1 cellular context compared by ENCODE assay signal in the genomic region with DNA sequence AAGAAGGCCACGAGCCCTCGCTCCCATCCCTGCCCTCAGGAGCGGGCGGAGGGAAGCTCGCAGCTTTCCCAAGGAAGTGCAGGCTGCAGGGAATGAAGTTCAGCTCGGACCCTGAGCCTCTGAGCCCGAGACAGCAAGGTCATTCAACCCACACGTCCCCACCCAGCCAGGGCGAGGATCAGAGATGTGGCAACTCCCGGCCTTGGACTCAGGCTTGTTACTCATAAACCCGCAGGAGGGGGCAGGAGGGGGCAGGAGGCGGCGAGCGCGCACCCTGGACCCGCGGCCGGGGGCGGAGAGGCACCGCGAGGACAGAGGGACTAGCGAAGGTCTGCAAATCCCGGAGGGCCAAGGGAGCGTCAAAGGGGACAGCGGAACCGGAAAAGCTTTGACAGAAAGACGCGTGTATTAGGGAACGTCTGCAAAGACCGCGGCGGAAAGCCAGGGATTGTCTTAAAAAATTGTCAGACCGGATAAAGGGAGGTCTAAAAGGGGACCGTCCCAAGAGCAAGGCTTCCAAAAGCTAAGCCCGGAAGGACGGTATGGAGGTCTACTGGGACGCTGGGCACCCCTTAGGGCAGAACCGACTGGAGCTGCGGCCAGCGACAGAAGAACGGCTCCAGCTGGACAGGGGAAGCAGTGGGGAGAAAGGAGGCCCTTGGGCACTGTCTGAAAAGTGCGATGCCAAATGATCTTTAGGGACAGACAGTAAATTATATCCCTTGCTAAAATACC.
TF ChIP-seq lines count a peak whose summit lies in the region.

No MANE protein-coding gene starts in this region.

TF ChIP-seq in HepG2, 621 proteins besides CTCF, POLR2A, EP300 and RAD21 (continued from another document and continues in another):
- TF ChIP-seq, protein P1, sequence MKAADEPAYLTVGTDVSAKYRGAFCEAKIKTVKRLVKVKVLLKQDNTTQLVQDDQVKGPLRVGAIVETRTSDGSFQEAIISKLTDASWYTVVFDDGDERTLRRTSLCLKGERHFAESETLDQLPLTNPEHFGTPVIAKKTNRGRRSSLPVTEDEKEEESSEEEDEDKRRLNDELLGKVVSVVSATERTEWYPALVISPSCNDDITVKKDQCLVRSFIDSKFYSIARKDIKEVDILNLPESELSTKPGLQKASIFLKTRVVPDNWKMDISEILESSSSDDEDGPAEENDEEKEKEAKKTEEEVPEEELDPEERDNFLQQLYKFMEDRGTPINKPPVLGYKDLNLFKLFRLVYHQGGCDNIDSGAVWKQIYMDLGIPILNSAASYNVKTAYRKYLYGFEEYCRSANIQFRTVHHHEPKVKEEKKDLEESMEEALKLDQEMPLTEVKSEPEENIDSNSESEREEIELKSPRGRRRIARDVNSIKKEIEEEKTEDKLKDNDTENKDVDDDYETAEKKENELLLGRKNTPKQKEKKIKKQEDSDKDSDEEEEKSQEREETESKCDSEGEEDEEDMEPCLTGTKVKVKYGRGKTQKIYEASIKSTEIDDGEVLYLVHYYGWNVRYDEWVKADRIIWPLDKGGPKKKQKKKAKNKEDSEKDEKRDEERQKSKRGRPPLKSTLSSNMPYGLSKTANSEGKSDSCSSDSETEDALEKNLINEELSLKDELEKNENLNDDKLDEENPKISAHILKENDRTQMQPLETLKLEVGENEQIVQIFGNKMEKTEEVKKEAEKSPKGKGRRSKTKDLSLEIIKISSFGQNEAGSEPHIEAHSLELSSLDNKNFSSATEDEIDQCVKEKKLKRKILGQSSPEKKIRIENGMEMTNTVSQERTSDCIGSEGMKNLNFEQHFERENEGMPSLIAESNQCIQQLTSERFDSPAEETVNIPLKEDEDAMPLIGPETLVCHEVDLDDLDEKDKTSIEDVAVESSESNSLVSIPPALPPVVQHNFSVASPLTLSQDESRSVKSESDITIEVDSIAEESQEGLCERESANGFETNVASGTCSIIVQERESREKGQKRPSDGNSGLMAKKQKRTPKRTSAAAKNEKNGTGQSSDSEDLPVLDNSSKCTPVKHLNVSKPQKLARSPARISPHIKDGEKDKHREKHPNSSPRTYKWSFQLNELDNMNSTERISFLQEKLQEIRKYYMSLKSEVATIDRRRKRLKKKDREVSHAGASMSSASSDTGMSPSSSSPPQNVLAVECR (CRISPR knock-in tag; IDR thresholded peaks at IDR 0.05; ENCODE audit: borderline replicate concordance) = peak; percentile 79
- TF ChIP-seq NR1H2 (CRISPR knock-in tag; IDR thresholded peaks at IDR 0.05; ENCODE audit: borderline replicate concordance, low read depth) = peak; percentile 98; the same call in 1 of the 2 replicates
- peak; percentile 93 for TF ChIP-seq HMG20B (CRISPR knock-in tag; conservative IDR thresholded peaks at IDR 0.05)
- TF ChIP-seq TP53 (CRISPR knock-in tag; conservative IDR thresholded peaks at IDR 0.05) = peak; percentile 43; the same call in 1 of the 2 replicates
- TF ChIP-seq POGZ (CRISPR knock-in tag; IDR thresholded peaks at IDR 0.05) = peak; percentile 99
- TF ChIP-seq ZNF335 (CRISPR knock-in tag; IDR thresholded peaks at IDR 0.05) = peak; percentile 94
- TF ChIP-seq, protein P2, sequence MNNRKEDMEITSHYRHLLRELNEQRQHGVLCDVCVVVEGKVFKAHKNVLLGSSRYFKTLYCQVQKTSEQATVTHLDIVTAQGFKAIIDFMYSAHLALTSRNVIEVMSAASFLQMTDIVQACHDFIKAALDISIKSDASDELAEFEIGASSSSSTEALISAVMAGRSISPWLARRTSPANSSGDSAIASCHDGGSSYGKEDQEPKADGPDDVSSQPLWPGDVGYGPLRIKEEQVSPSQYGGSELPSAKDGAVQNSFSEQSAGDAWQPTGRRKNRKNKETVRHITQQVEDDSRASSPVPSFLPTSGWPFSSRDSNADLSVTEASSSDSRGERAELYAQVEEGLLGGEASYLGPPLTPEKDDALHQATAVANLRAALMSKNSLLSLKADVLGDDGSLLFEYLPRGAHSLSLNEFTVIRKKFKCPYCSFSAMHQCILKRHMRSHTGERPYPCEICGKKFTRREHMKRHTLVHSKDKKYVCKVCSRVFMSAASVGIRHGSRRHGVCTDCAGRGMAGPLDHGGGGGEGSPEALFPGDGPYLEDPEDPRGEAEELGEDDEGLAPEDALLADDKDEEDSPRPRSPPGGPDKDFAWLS (CRISPR knock-in tag; IDR thresholded peaks at IDR 0.05; ENCODE audit: borderline replicate concordance) = peak; percentile 94
- peak; percentile 97 for TF ChIP-seq ZNF784 (CRISPR knock-in tag; IDR thresholded peaks at IDR 0.05; ENCODE audit: borderline replicate concordance)
- TF ChIP-seq CBFB (CRISPR knock-in tag; IDR thresholded peaks at IDR 0.05) = peak; percentile 98
- TF ChIP-seq NFYC (CRISPR knock-in tag; IDR thresholded peaks at IDR 0.05) = peak; percentile 74
- 0 out of 2 replicates have a peak, but pooled peaks have one; percentile 25 for TF ChIP-seq LCORL (IDR thresholded peaks at IDR 0.05)
- peak; percentile 99 for TF ChIP-seq LCORL (CRISPR knock-in tag; IDR thresholded peaks at IDR 0.05)
- TF ChIP-seq THYN1 (CRISPR knock-in tag; IDR thresholded peaks at IDR 0.05; ENCODE audit: borderline replicate concordance, low read depth) = no peak
- no peak for TF ChIP-seq ZNF577 (CRISPR knock-in tag; IDR thresholded peaks at IDR 0.05; ENCODE audit: borderline replicate concordance, low read depth)
- TF ChIP-seq, protein P3, sequence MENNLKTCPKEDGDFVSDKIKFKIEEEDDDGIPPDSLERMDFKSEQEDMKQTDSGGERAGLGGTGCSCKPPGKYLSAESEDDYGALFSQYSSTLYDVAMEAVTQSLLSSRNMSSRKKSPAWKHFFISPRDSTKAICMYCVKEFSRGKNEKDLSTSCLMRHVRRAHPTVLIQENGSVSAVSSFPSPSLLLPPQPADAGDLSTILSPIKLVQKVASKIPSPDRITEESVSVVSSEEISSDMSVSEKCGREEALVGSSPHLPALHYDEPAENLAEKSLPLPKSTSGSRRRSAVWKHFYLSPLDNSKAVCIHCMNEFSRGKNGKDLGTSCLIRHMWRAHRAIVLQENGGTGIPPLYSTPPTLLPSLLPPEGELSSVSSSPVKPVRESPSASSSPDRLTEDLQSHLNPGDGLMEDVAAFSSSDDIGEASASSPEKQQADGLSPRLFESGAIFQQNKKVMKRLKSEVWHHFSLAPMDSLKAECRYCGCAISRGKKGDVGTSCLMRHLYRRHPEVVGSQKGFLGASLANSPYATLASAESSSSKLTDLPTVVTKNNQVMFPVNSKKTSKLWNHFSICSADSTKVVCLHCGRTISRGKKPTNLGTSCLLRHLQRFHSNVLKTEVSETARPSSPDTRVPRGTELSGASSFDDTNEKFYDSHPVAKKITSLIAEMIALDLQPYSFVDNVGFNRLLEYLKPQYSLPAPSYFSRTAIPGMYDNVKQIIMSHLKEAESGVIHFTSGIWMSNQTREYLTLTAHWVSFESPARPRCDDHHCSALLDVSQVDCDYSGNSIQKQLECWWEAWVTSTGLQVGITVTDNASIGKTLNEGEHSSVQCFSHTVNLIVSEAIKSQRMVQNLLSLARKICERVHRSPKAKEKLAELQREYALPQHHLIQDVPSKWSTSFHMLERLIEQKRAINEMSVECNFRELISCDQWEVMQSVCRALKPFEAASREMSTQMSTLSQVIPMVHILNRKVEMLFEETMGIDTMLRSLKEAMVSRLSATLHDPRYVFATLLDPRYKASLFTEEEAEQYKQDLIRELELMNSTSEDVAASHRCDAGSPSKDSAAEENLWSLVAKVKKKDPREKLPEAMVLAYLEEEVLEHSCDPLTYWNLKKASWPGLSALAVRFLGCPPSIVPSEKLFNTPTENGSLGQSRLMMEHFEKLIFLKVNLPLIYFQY (CRISPR knock-in tag; IDR thresholded peaks at IDR 0.05; ENCODE audit: borderline replicate concordance) = peak; percentile 85; the same call in 1 of the 2 replicates
- TF ChIP-seq, protein P4, sequence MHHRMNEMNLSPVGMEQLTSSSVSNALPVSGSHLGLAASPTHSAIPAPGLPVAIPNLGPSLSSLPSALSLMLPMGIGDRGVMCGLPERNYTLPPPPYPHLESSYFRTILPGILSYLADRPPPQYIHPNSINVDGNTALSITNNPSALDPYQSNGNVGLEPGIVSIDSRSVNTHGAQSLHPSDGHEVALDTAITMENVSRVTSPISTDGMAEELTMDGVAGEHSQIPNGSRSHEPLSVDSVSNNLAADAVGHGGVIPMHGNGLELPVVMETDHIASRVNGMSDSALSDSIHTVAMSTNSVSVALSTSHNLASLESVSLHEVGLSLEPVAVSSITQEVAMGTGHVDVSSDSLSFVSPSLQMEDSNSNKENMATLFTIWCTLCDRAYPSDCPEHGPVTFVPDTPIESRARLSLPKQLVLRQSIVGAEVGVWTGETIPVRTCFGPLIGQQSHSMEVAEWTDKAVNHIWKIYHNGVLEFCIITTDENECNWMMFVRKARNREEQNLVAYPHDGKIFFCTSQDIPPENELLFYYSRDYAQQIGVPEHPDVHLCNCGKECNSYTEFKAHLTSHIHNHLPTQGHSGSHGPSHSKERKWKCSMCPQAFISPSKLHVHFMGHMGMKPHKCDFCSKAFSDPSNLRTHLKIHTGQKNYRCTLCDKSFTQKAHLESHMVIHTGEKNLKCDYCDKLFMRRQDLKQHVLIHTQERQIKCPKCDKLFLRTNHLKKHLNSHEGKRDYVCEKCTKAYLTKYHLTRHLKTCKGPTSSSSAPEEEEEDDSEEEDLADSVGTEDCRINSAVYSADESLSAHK (CRISPR knock-in tag; IDR thresholded peaks at IDR 0.05; ENCODE audit: borderline replicate concordance) = peak; percentile 92
- peak; percentile 97 for TF ChIP-seq KLF12 (CRISPR knock-in tag; IDR thresholded peaks at IDR 0.05; ENCODE audit: borderline replicate concordance)
- TF ChIP-seq HDAC2 (CRISPR knock-in tag; IDR thresholded peaks at IDR 0.05) = peak; percentile 100
- peak; percentile 78 for TF ChIP-seq ZBTB21 (CRISPR knock-in tag; IDR thresholded peaks at IDR 0.05)
- TF ChIP-seq ZSCAN20 (CRISPR knock-in tag; IDR thresholded peaks at IDR 0.05; ENCODE audit: borderline replicate concordance) = peak; percentile 25; the same call in 1 of the 2 replicates
- TF ChIP-seq, protein P5, sequence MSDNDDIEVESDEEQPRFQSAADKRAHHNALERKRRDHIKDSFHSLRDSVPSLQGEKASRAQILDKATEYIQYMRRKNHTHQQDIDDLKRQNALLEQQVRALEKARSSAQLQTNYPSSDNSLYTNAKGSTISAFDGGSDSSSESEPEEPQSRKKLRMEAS (IDR thresholded peaks at IDR 0.05) = no peak
- peak; percentile 97 for TF ChIP-seq HMGXB3 (CRISPR knock-in tag; IDR thresholded peaks at IDR 0.05; ENCODE audit: borderline replicate concordance)
- TF ChIP-seq ATF1 (CRISPR knock-in tag; IDR thresholded peaks at IDR 0.05) = no peak
- peak; percentile 100 for TF ChIP-seq IRF2 (CRISPR knock-in tag; IDR thresholded peaks at IDR 0.05)
- no peak for TF ChIP-seq ZNF670 (CRISPR knock-in tag; IDR thresholded peaks at IDR 0.05; ENCODE audit: borderline replicate concordance)
- peak; percentile 98 for TF ChIP-seq ZNF572 (CRISPR knock-in tag; IDR thresholded peaks at IDR 0.05)
- peak; percentile 99 for TF ChIP-seq DMAP1 (CRISPR knock-in tag; IDR thresholded peaks at IDR 0.05)
- TF ChIP-seq HNF1B (CRISPR knock-in tag; IDR thresholded peaks at IDR 0.05) = peak; percentile 100
- no peak for TF ChIP-seq ZNF3 (CRISPR knock-in tag; IDR thresholded peaks at IDR 0.05)
- 0 out of 2 replicates have a peak, but pooled peaks have one; percentile 12 for TF ChIP-seq ZNF326 (CRISPR knock-in tag; IDR thresholded peaks at IDR 0.05; ENCODE audit: borderline replicate concordance)
- no peak for TF ChIP-seq MLLT10 (CRISPR knock-in tag; IDR thresholded peaks at IDR 0.05)
- TF ChIP-seq ZNF317 (CRISPR knock-in tag; IDR thresholded peaks at IDR 0.05) = peak; percentile 82; the same call in 1 of the 2 replicates
- peak; percentile 93; the same call in 1 of the 2 replicates for TF ChIP-seq ZNF468 (CRISPR knock-in tag; IDR thresholded peaks at IDR 0.05)
- peak; percentile 62 for TF ChIP-seq ZKSCAN1 (IDR thresholded peaks at IDR 0.05; ENCODE audit: low read length)
- TF ChIP-seq FOXJ3 (CRISPR knock-in tag; IDR thresholded peaks at IDR 0.05; ENCODE audit: borderline replicate concordance) = peak; percentile 95
